In genomic region chr9:23361096-23361495, GRCh38 we compare ENCODE assay signal across 36 cellular contexts.
"Had no signal": no experiment of that assay in that cellular context is flagged by ENCODE, and none has a peak within 500 bp of the region (broad histone marks: within the 10 kb centered on the region; RNA-seq: fewer than 3 reads in every experiment).

No MANE protein-coding gene starts in this region.

- H3K36me3 ChIP-seq: MG63 had no signal

- H3K27ac ChIP-seq: KMS-11 had no signal

- H3K9me3 ChIP-seq: MG63 had no signal

- H3K4me2 ChIP-seq: KMS-11 had no signal

- H3K27me3 ChIP-seq: MG63 had no signal

- DNase-seq: Karpas-422, Kasumi-1, KG1, MG63, MM.1S, MV-4-11, NCI-H1048, NCI-H1092, NCI-H1092 treated with DMSO at 0.1 percent for 48 hours, NCI-H1105, NCI-H1105 treated with DMSO at 0.1 percent for 48 hours, NCI-H1417, NCI-H1417 treated with DMSO at 0.1 percent for 48 hours, NCI-H1436, NCI-H1436 treated with DMSO at 0.1 percent for 48 hours, NCI-H146, NCI-H1694, NCI-H1694 treated with DMSO at 0.1 percent for 48 hours, NCI-H187, NCI-H187 treated with DMSO at 0.1 percent for 48 hours, NCI-H1930, NCI-H2029, NCI-H2029 treated with DMSO at 0.1 percent for 48 hours, NCI-H2081, NCI-H2081 treated with DMSO at 0.1 percent for 48 hours, NCI-H2107, NCI-H2171, NCI-H2171 treated with DMSO at 0.1 percent for 48 hours, NCI-H2227 treated with DMSO at 0.1 percent for 48 hours, NCI-H226, NCI-H345, NCI-H446, NCI-H446 treated with DMSO at 0.1 percent for 48 hours, NCI-H510A, NCI-H510A treated with DMSO at 0.1 percent for 48 hours had no signal

- H3K4me3 ChIP-seq: MG63 had no signal

- H3K9ac ChIP-seq: KMS-11 had no signal
